Comparison of ENCODE assay signal across 8 cellular contexts in the genomic region with DNA sequence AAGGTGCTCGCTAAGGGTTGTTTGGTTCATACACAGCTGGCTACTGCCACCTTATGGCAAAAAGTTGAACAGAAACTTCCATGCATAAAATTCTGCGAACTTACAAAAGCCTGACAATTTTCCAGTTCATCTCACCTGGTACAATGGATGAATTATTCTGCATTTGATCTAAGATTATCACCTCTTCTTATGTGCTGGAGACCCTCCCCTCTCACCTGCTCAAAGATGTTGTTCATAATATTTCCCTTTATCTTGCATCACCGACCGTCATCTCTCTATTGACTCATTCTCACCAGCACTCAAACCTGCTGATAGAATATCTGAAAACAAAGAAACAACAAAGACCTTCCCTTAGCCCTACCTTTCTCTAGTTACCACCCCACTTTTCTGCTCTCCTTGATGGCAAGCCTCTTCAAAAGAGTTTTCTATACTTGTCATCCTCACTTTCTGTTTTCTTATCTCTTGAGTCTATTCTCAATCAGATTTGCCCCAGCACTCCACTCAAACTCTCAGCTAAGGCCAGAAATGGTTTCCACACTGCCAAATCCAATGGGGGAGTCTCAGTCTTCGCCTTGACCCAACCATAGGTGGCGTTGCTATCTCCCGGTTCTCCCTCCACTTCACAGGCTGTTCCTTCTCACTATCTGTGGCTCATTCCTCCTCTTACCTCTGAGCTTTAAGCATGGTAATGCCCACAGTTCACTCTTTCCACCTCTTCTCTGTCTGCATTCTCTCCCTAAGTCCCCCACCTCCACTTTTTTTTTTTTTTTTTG.
DNase-seq lines count a peak whose midpoint lies in the region; ATAC-seq, FAIRE-seq and TF ChIP-seq lines count a peak whose summit lies in the region.

No MANE protein-coding gene starts in this region.

- H3K9me3 ChIP-seq in stomach smooth muscle (ENCODE audit: control insufficient read depth in 2 of 2, low read length in 2 of 2): no peaks in the 10 kb centered on the region

- H3K27me3 ChIP-seq in HL-60 (ENCODE audit: insufficient read depth, poor library complexity, severe bottlenecking) (no peaks in the 10 kb centered on the region), stomach smooth muscle (ENCODE audit: control insufficient read depth in 1 of 2, insufficient read depth in 2 of 2, low read length in 2 of 2) (peaks cover 2 to 3% of the 10 kb centered on the region in 2 donors)

- no peak overlapping the region for H3K27ac ChIP-seq in HL-60 (replicated peaks)
- no peak overlapping the region for H3K27ac ChIP-seq in stomach smooth muscle (ENCODE audit: low read length)

- no peak for FAIRE-seq in RCC 7860 (lab: Jason Lieb, UNC)

- DNase-seq in NCI-H2107 treated with DMSO at 0.1 percent for 48 hours (lab: John Stamatoyannopoulos, UW; ENCODE audit: unreplicated experiment): peak; percentile 20
- DNase-seq in NCI-H2107 (lab: John Stamatoyannopoulos, UW): no peak
- peak in 1 of 2 experiments; percentile 47 for DNase-seq in HL-60 (ENCODE audit: low read depth in 1 of 2, low spot score in 1 of 2)
- DNase-seq in RCC 7860 (ENCODE audit: low spot score): peak; percentile 12
- peak; percentile 80 to 82 for DNase-seq in cardiac fibroblast (ENCODE audit: low read depth in 2 of 2)
- DNase-seq in kidney glomerular epithelial cell (lab: John Stamatoyannopoulos, UW): peak; percentile 71

- no peaks in the 10 kb centered on the region for H3K4me1 ChIP-seq in stomach smooth muscle (ENCODE audit: control insufficient read depth, insufficient read depth, low read length)

- TF ChIP-seq CTCF in HL-60 (IDR thresholded peaks at IDR 0.05; ENCODE audit: insufficient read depth, low read length): peak; percentile 42
- peak; percentile 80 for TF ChIP-seq CTCF in cardiac fibroblast (IDR thresholded peaks at IDR 0.05; ENCODE audit: low read depth, low read length)

- peaks cover 6 to 10% of the 10 kb centered on the region in 2 donors for H3K36me3 ChIP-seq in stomach smooth muscle (ENCODE audit: control insufficient read depth in 2 of 2, insufficient read depth in 2 of 2, low read length in 2 of 2)

- H3K4me3 ChIP-seq in HL-60 (replicated peaks; ENCODE audit: insufficient read depth, low read length) (no peak overlapping the region), cardiac fibroblast (replicated peaks in 1 of 2; ENCODE audit: low read depth in 2 of 2, low read length in 2 of 2) (no peak overlapping the region), stomach smooth muscle (ENCODE audit: low read length in 2 of 2) (peak overlapping the region; percentile 41 to 43)

- ATAC-seq in GM21367 (IDR thresholded peaks at IDR 0.05; ENCODE audit: unreplicated experiment): no peak

- H3K9ac ChIP-seq in stomach smooth muscle (ENCODE audit: low read length in 2 of 2): peak overlapping the region in 1 of 2 donors; percentile 21

Comparison
In these comparisons a context has a peak if more than half of its experiments do, and no peak if none do; other contexts are left out.
1. H3K4me3 ChIP-seq: peak in stomach smooth muscle (2 of 2); none in HL-60 (single experiment) and cardiac fibroblast (0 of 2).